1 cellular context compared by ENCODE assay signal in genomic region chr12:106074706-106075392, GRCh38.
TF ChIP-seq lines count a peak whose summit lies in the region.

No MANE protein-coding gene starts in this region.

TF ChIP-seq in SK-N-SH, 30 proteins besides CTCF, POLR2A, EP300 and RAD21 (continued from another document):
- TF ChIP-seq ZBTB33 (IDR thresholded peaks at IDR 0.05; ENCODE audit: borderline replicate concordance, low read depth) (0 out of 2 replicates have a peak, but pooled peaks have one; percentile 22), NFIC (IDR thresholded peaks at IDR 0.05; ENCODE audit: borderline replicate concordance) (peak; percentile 40; the same call in 1 of the 2 replicates)
- TF ChIP-seq, protein P1, sequence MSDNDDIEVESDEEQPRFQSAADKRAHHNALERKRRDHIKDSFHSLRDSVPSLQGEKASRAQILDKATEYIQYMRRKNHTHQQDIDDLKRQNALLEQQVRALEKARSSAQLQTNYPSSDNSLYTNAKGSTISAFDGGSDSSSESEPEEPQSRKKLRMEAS (IDR thresholded peaks at IDR 0.05; ENCODE audit: low read depth): peak; percentile 61
